Comparison of ENCODE assay signal across 23 cellular contexts in genomic region chr10:96280859-96281258, GRCh38. TPM values are rescaled to one million over a fixed set of nuclear protein-coding genes. Genes with fewer than 3 reads are reported as not detected.
"Had no signal": no experiment of that assay in that cellular context is flagged by ENCODE, and none has a peak within 500 bp of the region (broad histone marks: within the 10 kb centered on the region; RNA-seq: fewer than 3 reads in every experiment).

No MANE protein-coding gene starts in this region.

- H3K27ac ChIP-seq: coronary artery, gastrocnemius medialis, neural progenitor cell, prostate gland, suprapubic skin, transverse colon had no signal

- H3K9me3 ChIP-seq: gastrocnemius medialis, prostate gland, suprapubic skin, transverse colon had no signal

- DNase-seq: activated CD4-positive, alpha-beta T cell treated with anti-CD3 and anti-CD28 coated beads, Interleukin-2, amount 10 ng/mL, durations not matched to agents 24 days and 14 days; activated CD8-positive, alpha-beta T cell treated with anti-CD3 and anti-CD28 coated beads for 36 hours; activated effector memory CD4-positive, alpha-beta T cell treated with Interleukin-2 at 50 U/mL for 16 hours; activated naive CD4-positive, alpha-beta T cell treated with anti-CD3 and anti-CD28 coated beads, Interleukin-2, amount 10 ng/mL, durations not matched to agents 7 days and 5 days; activated naive CD8-positive, alpha-beta T cell treated with anti-CD3 and anti-CD28 coated beads, Interleukin-2, amount 50 U/mL, for 24 hours; activated T-cell treated with anti-CD3 and anti-CD28 coated beads, Interleukin-2, amount 50 U/mL, for 4 hours; anterior cingulate cortex; erythroblast; gastrocnemius medialis; head of caudate nucleus; mesenchymal stem cell; naive thymus-derived CD4-positive, alpha-beta T cell; T-helper 9 cell; transverse colon had no signal

- H3K36me3 ChIP-seq: gastrocnemius medialis, neural progenitor cell, prostate gland, suprapubic skin, transverse colon had no signal

- H3K27me3 ChIP-seq: gastrocnemius medialis, neural progenitor cell, suprapubic skin, transverse colon had no signal

- ATAC-seq: activated CD8-positive, alpha-beta T cell treated with anti-CD3 and anti-CD28 coated beads for 36 hours; activated naive CD8-positive, alpha-beta T cell treated with anti-CD3 and anti-CD28 coated beads, Interleukin-2, amount 50 U/mL, for 24 hours; activated T-cell treated with anti-CD3 and anti-CD28 coated beads, Interleukin-2, amount 50 U/mL, for 4 hours; gastrocnemius medialis; naive thymus-derived CD4-positive, alpha-beta T cell; right cardiac atrium had no signal

- H3K4me1 ChIP-seq: gastrocnemius medialis, neural progenitor cell, prostate gland had no signal

- H2AFZ ChIP-seq: neural progenitor cell had no signal

- H3K4me2 ChIP-seq: neural progenitor cell had no signal

- H3K9ac ChIP-seq: neural progenitor cell had no signal

- H3K4me3 ChIP-seq: coronary artery, gastrocnemius medialis, neural progenitor cell, prostate gland, suprapubic skin, transverse colon had no signal

RNA-seq across cellular contexts. Expression of gene BLNK, which starts 9.5 kb away (rescaled TPM):
- total RNA-seq: activated CD4-positive, alpha-beta T cell treated with anti-CD3 and anti-CD28 coated beads, Interleukin-2, amount 10 ng/mL, durations not matched to agents 24 days and 14 days had no signal

RNA-seq across cellular contexts. Expression of gene DNTT, which starts 23.4 kb away (rescaled TPM):
- total RNA-seq: activated CD4-positive, alpha-beta T cell treated with anti-CD3 and anti-CD28 coated beads, Interleukin-2, amount 10 ng/mL, durations not matched to agents 24 days and 14 days; activated CD8-positive, alpha-beta T cell treated with anti-CD3 and anti-CD28 coated beads for 36 hours; activated T-cell treated with anti-CD3 and anti-CD28 coated beads, Interleukin-2, amount 50 U/mL, for 4 hours; gastrocnemius medialis; mucosa of gallbladder; osteoblast; prostate gland; right cardiac atrium; skeletal muscle tissue; suprapubic skin; transverse colon had no signal
- polyA plus RNA-seq: liver, right cardiac atrium had no signal
